ENCODE assay signal across 9 cellular contexts in the genomic region with DNA sequence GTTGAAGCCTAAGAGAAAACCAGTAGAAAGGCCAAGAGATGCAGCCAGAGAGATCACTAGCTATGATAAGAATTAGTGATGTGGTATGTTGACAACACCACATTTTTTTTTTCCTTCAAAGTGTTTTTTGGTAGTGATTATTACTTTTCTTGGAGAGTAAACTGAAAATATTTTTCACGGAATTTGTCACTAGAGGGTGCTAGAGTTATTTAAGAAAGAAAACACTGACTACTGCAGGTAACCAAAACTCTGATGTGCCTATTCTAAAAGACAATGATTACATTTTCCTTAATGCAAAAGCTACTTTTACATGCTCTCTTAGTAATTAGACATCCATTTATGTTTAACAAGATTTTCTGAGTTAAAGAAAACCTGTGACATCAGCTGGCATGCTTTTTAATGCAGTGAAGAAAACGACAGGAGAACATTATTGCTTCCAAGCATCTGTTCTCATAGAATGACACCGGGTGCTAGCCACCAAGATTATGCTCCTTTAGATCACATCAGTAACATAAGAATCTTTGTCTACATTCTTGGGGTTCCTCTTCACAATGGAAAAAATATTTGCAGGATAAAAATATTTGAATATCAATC. TPM values are rescaled to one million over a fixed set of nuclear protein-coding genes. Genes with fewer than 3 reads are reported as not detected.
DNase-seq lines count a peak whose midpoint lies in the region; ATAC-seq and TF ChIP-seq lines count a peak whose summit lies in the region.
"Had no signal": no experiment of that assay in that cellular context is flagged by ENCODE, and none has a peak within 500 bp of the region (broad histone marks: within the 10 kb centered on the region; RNA-seq: fewer than 3 reads in every experiment).

No MANE protein-coding gene starts in this region.

- H3K27me3 ChIP-seq in osteoblast (ENCODE audit: insufficient read depth, low read length) = no peaks in the 10 kb centered on the region
- no peaks in the 10 kb centered on the region for H3K27me3 ChIP-seq in sigmoid colon
- H3K27me3 ChIP-seq: SJSA1 had no signal

- no peaks in the 10 kb centered on the region for H3K79me2 ChIP-seq in osteoblast (ENCODE audit: insufficient read depth, low read length)

- CTCF ChIA-PET in HEK293T (lab: Yijun Ruan, JAX) = interaction anchor here (0.7 to 3.4 kb wide), 5 partner anchors 13 to 291 kb away, joined by 3 to 44 read pairs (median 6); a partner anchor contains a TSS

- H2AFZ ChIP-seq in osteoblast (ENCODE audit: low read length) = no peak overlapping the region

- H3K9me3 ChIP-seq in osteoblast (ENCODE audit: low read depth, low read length) = no peaks in the 10 kb centered on the region
- H3K9me3 ChIP-seq in sigmoid colon = no peaks in the 10 kb centered on the region
- H3K9me3 ChIP-seq: SJSA1 had no signal

- TF ChIP-seq CTCF in osteoblast (IDR thresholded peaks at IDR 0.05; ENCODE audit: extremely low read depth, low read depth, low read length) = peak; percentile 56
- TF ChIP-seq CTCF in sigmoid colon (IDR thresholded peaks at IDR 0.05) = peak in 2 of 4 experiments; percentile 11 to 48

- H4K20me1 ChIP-seq in osteoblast (ENCODE audit: insufficient read depth, low read length) = no peaks in the 10 kb centered on the region

- H3K27ac ChIP-seq in osteoblast (ENCODE audit: low read depth, low read length) (no peak overlapping the region), sigmoid colon (no peak overlapping the region)
- H3K27ac ChIP-seq: SJSA1 had no signal

- no peak for TF ChIP-seq POLR2A in sigmoid colon (IDR thresholded peaks at IDR 0.05)

- H3K4me3 ChIP-seq in osteoblast (ENCODE audit: insufficient read depth, low read length) (no peak overlapping the region), sigmoid colon (no peak overlapping the region)
- H3K4me3 ChIP-seq: SJSA1 had no signal

- no peak for TF ChIP-seq EP300 in sigmoid colon (IDR thresholded peaks at IDR 0.05)

- no peak overlapping the region for H3K4me2 ChIP-seq in osteoblast (ENCODE audit: insufficient read depth, low read length)

- intact Hi-C loops in sigmoid colon (cut with DNase I) = loop anchor here (1.0 to 10.0 kb wide), 2 partner anchors 213 to 293 kb away; a partner anchor contains a TSS

- DNase-seq in DMS114 treated with DMSO at 0.1 percent for 48 hours (lab: John Stamatoyannopoulos, UW; ENCODE audit: unreplicated experiment) = peak; percentile 25
- peak; percentile 9 for DNase-seq in HEK293T (ENCODE audit: extremely low spot score)
- DNase-seq in NCI-H748 (lab: John Stamatoyannopoulos, UW; ENCODE audit: unreplicated experiment) = peak; percentile 67
- DNase-seq in dermis microvascular lymphatic vessel endothelial cell (ENCODE audit: low read depth in 2 of 2) = peak; percentile 41 to 55
- no peak for DNase-seq in osteoblast (ENCODE audit: insufficient read length, low spot score, missing footprints)
- DNase-seq in sigmoid colon = no peak
- DNase-seq in stimulated activated CD4-positive, alpha-beta T cell treated with anti-CD3 and anti-CD28 coated beads, Interleukin-4, amount 100 ng/mL, for 1 hour = no peak

- POLR2A ChIA-PET in HEK293T (lab: Yijun Ruan, JAX) = no interaction called here

- WGBS in sigmoid colon, 2 donors = 27 to 55% methylated on average over 3 of the region's 3 CpGs

- H3K36me3 ChIP-seq in osteoblast (ENCODE audit: insufficient read depth, low read length) (no peaks in the 10 kb centered on the region), sigmoid colon (no peaks in the 10 kb centered on the region)

- H3K4me1 ChIP-seq in osteoblast (ENCODE audit: insufficient read depth, low read length) (peaks cover 7% of the 10 kb centered on the region), sigmoid colon (no peaks in the 10 kb centered on the region)
- H3K4me1 ChIP-seq: SJSA1 had no signal

- ATAC-seq in GM21576 (IDR thresholded peaks at IDR 0.05; ENCODE audit: unreplicated experiment) = no peak

TF ChIP-seq in HEK293T, 16 proteins besides CTCF, POLR2A, EP300 and RAD21:
- TF ChIP-seq NFRKB (IDR thresholded peaks at IDR 0.05) = no peak
- no peak for TF ChIP-seq BHLHE40 (IDR thresholded peaks at IDR 0.05; ENCODE audit: borderline replicate concordance)
TF ChIP-seq in HEK293T: peak in this region for 0.

RNA-seq across cellular contexts. Expression of a gene that starts 28.8 kb away (rescaled TPM):
- total RNA-seq in dermis microvascular lymphatic vessel endothelial cell = 2.4 and 3.2 TPM in 2 replicates
- 5.4 and 6.5 TPM in 2 replicates for total RNA-seq in osteoblast
- 1 to 10 TPM; 2.5 to 4.1 (median 3.7) TPM for total RNA-seq in sigmoid colon
- polyA plus RNA-seq in sigmoid colon = 1 to 10 TPM; 1.9 to 2.4 (median 2.3) TPM

RNA-seq across cellular contexts. Expression of a gene that starts 28.9 kb away (rescaled TPM):
- total RNA-seq in dermis microvascular lymphatic vessel endothelial cell = 57.6 and 77.8 TPM in 2 replicates
- total RNA-seq in osteoblast = 85.5 and 93.0 TPM in 2 replicates
- 10 to 100 TPM in 1 of 4 donors, 1 to 10 TPM in 3; 7.2 to 10.4 (median 8.0) TPM for total RNA-seq in sigmoid colon
- 10 to 100 TPM; 11.4 to 16.2 (median 12.0) TPM for polyA plus RNA-seq in sigmoid colon

Comparison
In these comparisons a context has a peak if more than half of its experiments do, and no peak if none do; other contexts are left out.
1. DNase-seq: peak in DMS114 treated with DMSO at 0.1 percent for 48 hours (single experiment), HEK293T (single experiment), NCI-H748 (single experiment) and dermis microvascular lymphatic vessel endothelial cell (2 of 2); none in osteoblast (single experiment), sigmoid colon (single experiment) and stimulated activated CD4-positive, alpha-beta T cell treated with anti-CD3 and anti-CD28 coated beads, Interleukin-4, amount 100 ng/mL, for 1 hour (single experiment).